ENCODE assay signal across 8 cellular contexts in the genomic region with DNA sequence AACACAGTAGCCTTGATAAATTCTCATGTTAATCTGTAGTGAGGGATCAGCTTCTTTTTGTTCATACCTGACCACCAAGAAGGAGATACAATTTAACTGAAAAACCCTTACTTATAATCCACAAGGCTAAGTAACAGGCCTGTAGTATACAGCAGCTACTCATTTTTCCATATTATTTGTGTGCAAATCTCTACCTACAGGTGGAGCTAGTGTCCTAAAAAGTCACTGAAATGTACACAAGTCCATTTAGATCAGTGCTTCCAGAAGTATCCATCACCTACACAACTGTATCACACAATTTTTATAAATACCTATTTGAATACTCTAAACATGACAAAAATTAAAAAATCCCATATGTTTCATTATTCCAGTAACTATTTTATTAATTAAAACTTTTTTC.
DNase-seq lines count a peak whose midpoint lies in the region; ATAC-seq, FAIRE-seq and TF ChIP-seq lines count a peak whose summit lies in the region.

No MANE protein-coding gene starts in this region.

- no peaks in the 10 kb centered on the region for H3K36me3 ChIP-seq in SK-N-MC (ENCODE audit: insufficient read depth, low read length)
- no peaks in the 10 kb centered on the region for H3K36me3 ChIP-seq in kidney (ENCODE audit: control insufficient read depth in 1 of 2, insufficient read depth in 2 of 2, low read length in 2 of 2)
- no peaks in the 10 kb centered on the region for H3K36me3 ChIP-seq in psoas muscle (ENCODE audit: insufficient read depth in 1 of 2, low read depth in 1 of 2)

- H3K9ac ChIP-seq in SK-N-MC (ENCODE audit: insufficient read length) (no peak overlapping the region), kidney (ENCODE audit: low read length in 2 of 2) (no peak overlapping the region)

- no peak overlapping the region for H3K27ac ChIP-seq in SK-N-MC
- H3K27ac ChIP-seq in kidney (ENCODE audit: low read depth in 2 of 2, low read length in 2 of 2) = no peak overlapping the region
- no peak overlapping the region for H3K27ac ChIP-seq in psoas muscle

- H3K9me3 ChIP-seq in SK-N-MC (ENCODE audit: low read depth, low read length) = no peaks in the 10 kb centered on the region
- H3K9me3 ChIP-seq in kidney (ENCODE audit: control insufficient read depth in 1 of 2, low read length in 2 of 2) = no peaks in the 10 kb centered on the region
- no peaks in the 10 kb centered on the region for H3K9me3 ChIP-seq in psoas muscle

- H3K4me1 ChIP-seq in kidney (ENCODE audit: control insufficient read depth in 1 of 2, insufficient read depth in 1 of 2, low read depth in 1 of 2, low read length in 2 of 2) (no peaks in the 10 kb centered on the region), psoas muscle (no peaks in the 10 kb centered on the region)

- FAIRE-seq in D721Med (lab: Jason Lieb, UNC) (no peak), HTR-8/SVneo (lab: Jason Lieb, UNC) (peak; percentile 9), kidney (lab: Jason Lieb, UNC) (no peak)

- no peak for ATAC-seq in psoas muscle
- ATAC-seq in omental fat pad (ENCODE audit: low FRiP score) = no peak
- no peak for ATAC-seq in HG02678 (IDR thresholded peaks at IDR 0.05; ENCODE audit: unreplicated experiment)

- H3K4me3 ChIP-seq in SK-N-MC (no peak overlapping the region), kidney (ENCODE audit: low read length in 2 of 2) (no peak overlapping the region), psoas muscle (no peak overlapping the region)

- peak; percentile 80 for TF ChIP-seq CTCF in D721Med (IDR thresholded peaks at IDR 0.05; ENCODE audit: insufficient read depth, missing control alignments)
- peak; percentile 45 for TF ChIP-seq CTCF in kidney (IDR thresholded peaks at IDR 0.05; ENCODE audit: borderline replicate concordance, extremely low read depth, insufficient read depth)
- TF ChIP-seq CTCF in psoas muscle (IDR thresholded peaks at IDR 0.05) = no peak
- no peak for TF ChIP-seq CTCF in omental fat pad (IDR thresholded peaks at IDR 0.05)

- DNase-seq in D721Med (ENCODE audit: insufficient read length, low spot score) = no peak
- no peak for DNase-seq in HTR-8/SVneo (ENCODE audit: insufficient read length, low spot score)
- DNase-seq in SK-N-MC (ENCODE audit: low read depth, low spot score) = peak; percentile 22
- no peak for DNase-seq in kidney
- DNase-seq in psoas muscle = no peak
- DNase-seq in omental fat pad (ENCODE audit: low spot score) = no peak
- DNase-seq in cerebellar nuclear complex (lab: John Stamatoyannopoulos, UW) = no peak

- no peaks in the 10 kb centered on the region for H3K27me3 ChIP-seq in psoas muscle (ENCODE audit: insufficient read depth in 3 of 3, low read length in 2 of 3)

- intact Hi-C loops in kidney (cut with DNase I) = no loop called here
- intact Hi-C loops in psoas muscle (cut with DNase I) = no loop called here

Comparison
In these comparisons a context has a peak if more than half of its experiments do, and no peak if none do; other contexts are left out.
1. CTCF ChIP-seq: peak in D721Med (single experiment) and kidney (single experiment); none in psoas muscle (single experiment) and omental fat pad (0 of 3).